1 cellular context compared by ENCODE assay signal in genomic region chr12:46386877-46387629, GRCh38.
TF ChIP-seq lines count a peak whose summit lies in the region.

No MANE protein-coding gene starts in this region.

TF ChIP-seq in SK-N-SH, 30 proteins besides CTCF, POLR2A, EP300 and RAD21 (continued from another document):
- TF ChIP-seq ZBTB33 (IDR thresholded peaks at IDR 0.05; ENCODE audit: borderline replicate concordance, low read depth): no peak
- no peak for TF ChIP-seq USF1 (IDR thresholded peaks at IDR 0.05; ENCODE audit: borderline replicate concordance, low read depth)
- TF ChIP-seq FOSL2 (IDR thresholded peaks at IDR 0.05; ENCODE audit: borderline replicate concordance, low read depth): no peak
- no peak for TF ChIP-seq NRF1 (IDR thresholded peaks at IDR 0.05; ENCODE audit: low read depth, low read length)
- TF ChIP-seq TEAD4 (IDR thresholded peaks at IDR 0.05; ENCODE audit: borderline replicate concordance, insufficient read depth): no peak
